Comparison of ENCODE assay signal across 1 cellular context in the genomic region with DNA sequence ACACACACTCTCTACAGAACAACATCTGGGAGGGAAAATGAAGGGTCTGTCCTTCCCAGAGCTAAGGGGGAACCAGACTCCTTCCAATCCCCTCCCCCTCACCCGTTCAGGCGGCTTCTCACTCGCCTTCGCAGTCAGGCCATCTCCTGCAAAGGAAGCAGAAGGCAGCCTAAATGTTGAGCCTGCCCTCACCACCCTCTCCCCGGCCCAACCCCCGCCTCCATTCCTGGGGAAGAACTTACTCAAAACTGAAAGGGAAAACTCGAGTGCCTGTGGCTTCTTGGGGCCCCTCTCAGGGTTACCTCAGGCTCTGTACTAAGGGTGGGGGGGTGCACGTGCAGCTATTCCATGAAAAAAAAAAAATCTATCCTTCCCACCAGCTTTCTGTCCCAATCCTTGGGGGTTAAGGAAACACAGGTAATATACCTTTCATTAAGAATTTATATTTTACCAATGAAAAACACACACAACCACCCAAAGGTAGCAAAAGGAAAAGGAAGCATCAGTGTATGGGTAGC.
TF ChIP-seq lines count a peak whose summit lies in the region.

No MANE protein-coding gene starts in this region.

TF ChIP-seq in K562, 482 proteins besides CTCF, POLR2A, EP300 and RAD21:
- no peak for TF ChIP-seq FOXM1 (IDR thresholded peaks at IDR 0.05; ENCODE audit: low read depth)
- no peak for TF ChIP-seq FOXM1 (CRISPR knock-in tag; IDR thresholded peaks at IDR 0.05; ENCODE audit: low read depth)
- no peak for TF ChIP-seq RFX7 (CRISPR knock-in tag; IDR thresholded peaks at IDR 0.05)
- no peak for TF ChIP-seq ZKSCAN3 (CRISPR knock-in tag; IDR thresholded peaks at IDR 0.05)
- no peak for TF ChIP-seq ZNF3 (CRISPR knock-in tag; IDR thresholded peaks at IDR 0.05)
- TF ChIP-seq FOXP1 (CRISPR knock-in tag; IDR thresholded peaks at IDR 0.05), result no peak
- no peak for TF ChIP-seq SOX6 (IDR thresholded peaks at IDR 0.05)
- TF ChIP-seq PTBP1 (IDR thresholded peaks at IDR 0.05; ENCODE audit: low read depth, low read length), result no peak
- TF ChIP-seq ZNF785 (CRISPR knock-in tag; IDR thresholded peaks at IDR 0.05), result no peak
- TF ChIP-seq HMG20B (CRISPR knock-in tag; IDR thresholded peaks at IDR 0.05), result no peak
- TF ChIP-seq NUFIP1 (IDR thresholded peaks at IDR 0.05; ENCODE audit: partially characterized antibody), result no peak
- TF ChIP-seq RFX5 (IDR thresholded peaks at IDR 0.05; ENCODE audit: low read depth, low read length), result no peak
- TF ChIP-seq PTRF (tag; IDR thresholded peaks at IDR 0.05), result no peak
- no peak for TF ChIP-seq XRCC3 (IDR thresholded peaks at IDR 0.05)
- TF ChIP-seq, protein P1, sequence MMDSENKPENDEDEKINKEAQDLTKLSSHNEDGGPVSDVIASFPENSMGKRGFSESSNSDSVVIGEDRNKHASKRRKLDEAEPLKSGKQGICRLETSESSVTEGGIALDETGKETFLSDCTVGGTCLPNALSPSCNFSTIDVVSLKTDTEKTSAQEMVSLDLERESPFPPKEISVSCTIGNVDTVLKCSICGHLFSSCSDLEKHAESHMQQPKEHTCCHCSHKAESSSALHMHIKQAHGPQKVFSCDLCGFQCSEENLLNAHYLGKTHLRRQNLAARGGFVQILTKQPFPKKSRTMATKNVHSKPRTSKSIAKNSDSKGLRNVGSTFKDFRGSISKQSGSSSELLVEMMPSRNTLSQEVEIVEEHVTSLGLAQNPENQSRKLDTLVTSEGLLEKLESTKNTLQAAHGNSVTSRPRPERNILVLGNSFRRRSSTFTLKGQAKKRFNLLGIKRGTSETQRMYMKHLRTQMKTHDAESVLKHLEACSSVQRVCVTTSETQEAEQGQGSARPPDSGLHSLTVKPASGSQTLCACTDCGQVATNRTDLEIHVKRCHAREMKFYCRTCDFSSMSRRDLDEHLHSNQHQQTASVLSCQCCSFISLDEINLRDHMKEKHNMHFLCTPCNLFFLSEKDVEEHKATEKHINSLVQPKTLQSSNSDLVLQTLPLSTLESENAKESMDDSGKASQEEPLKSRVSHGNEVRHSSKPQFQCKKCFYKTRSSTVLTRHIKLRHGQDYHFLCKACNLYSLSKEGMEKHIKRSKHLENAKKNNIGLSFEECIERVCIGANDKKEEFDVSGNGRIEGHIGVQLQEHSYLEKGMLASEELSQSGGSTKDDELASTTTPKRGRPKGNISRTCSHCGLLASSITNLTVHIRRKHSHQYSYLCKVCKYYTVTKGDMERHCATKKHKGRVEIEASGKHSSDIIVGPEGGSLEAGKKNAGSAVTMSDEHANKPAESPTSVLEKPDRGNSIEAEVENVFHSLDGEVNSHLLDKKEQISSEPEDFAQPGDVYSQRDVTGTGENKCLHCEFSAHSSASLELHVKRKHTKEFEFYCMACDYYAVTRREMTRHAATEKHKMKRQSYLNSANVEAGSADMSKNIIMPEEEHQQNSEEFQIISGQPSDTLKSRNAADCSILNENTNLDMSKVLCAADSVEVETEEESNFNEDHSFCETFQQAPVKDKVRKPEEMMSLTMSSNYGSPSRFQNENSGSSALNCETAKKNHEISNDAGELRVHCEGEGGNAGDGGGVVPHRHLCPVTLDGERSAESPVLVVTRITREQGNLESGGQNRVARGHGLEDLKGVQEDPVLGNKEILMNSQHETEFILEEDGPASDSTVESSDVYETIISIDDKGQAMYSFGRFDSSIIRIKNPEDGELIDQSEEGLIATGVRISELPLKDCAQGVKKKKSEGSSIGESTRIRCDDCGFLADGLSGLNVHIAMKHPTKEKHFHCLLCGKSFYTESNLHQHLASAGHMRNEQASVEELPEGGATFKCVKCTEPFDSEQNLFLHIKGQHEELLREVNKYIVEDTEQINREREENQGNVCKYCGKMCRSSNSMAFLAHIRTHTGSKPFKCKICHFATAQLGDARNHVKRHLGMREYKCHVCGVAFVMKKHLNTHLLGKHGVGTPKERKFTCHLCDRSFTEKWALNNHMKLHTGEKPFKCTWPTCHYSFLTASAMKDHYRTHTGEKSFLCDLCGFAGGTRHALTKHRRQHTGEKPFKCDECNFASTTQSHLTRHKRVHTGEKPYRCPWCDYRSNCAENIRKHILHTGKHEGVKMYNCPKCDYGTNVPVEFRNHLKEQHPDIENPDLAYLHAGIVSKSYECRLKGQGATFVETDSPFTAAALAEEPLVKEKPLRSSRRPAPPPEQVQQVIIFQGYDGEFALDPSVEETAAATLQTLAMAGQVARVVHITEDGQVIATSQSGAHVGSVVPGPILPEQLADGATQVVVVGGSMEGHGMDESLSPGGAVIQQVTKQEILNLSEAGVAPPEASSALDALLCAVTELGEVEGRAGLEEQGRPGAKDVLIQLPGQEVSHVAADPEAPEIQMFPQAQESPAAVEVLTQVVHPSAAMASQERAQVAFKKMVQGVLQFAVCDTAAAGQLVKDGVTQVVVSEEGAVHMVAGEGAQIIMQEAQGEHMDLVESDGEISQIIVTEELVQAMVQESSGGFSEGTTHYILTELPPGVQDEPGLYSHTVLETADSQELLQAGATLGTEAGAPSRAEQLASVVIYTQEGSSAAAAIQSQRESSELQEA (IDR thresholded peaks at IDR 0.05; ENCODE audit: low read depth), result no peak
TF ChIP-seq in K562: peak in this region for 0.
